ENCODE assay signal across 9 cellular contexts in the genomic region with DNA sequence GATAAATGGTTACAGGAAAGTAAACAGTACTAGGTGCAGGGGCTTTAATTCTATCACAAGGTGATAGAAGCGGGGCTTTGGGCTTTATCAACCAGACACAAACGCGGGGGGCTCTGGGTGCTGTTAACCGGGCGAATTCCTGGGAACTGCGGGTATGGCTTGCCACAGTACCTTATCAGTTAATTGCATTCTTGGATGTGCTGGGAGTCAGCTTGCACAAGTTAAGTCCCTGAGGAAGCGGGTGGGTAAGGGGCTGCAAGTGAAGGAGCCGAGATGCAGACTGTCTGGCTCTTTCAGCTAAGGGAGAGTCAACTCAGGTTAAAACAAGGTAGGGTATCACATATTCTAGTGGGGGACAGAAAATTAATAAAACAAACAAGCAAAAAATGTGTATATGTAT. TPM values are rescaled to one million over a fixed set of nuclear protein-coding genes. Genes with fewer than 3 reads are reported as not detected.
A peak's percentile ranks its signal among the peaks of the same experiment; 100 is the strongest.
DNase-seq lines count a peak whose midpoint lies in the region; ATAC-seq, FAIRE-seq and TF ChIP-seq lines count a peak whose summit lies in the region.
"Had no signal": no experiment of that assay in that cellular context is flagged by ENCODE, and none has a peak within 500 bp of the region (broad histone marks: within the 10 kb centered on the region; RNA-seq: fewer than 3 reads in every experiment).

No MANE protein-coding gene starts in this region.

- peak overlapping the region; percentile 88 for H3K27ac ChIP-seq in right cardiac atrium (ENCODE audit: low read length)
- peak overlapping the region; percentile 56 to 83 for H3K27ac ChIP-seq in small intestine (ENCODE audit: low read depth in 1 of 2, low read length in 1 of 2)
- H3K27ac ChIP-seq in OCI-LY7 (ENCODE audit: low read depth, low read length, poor library complexity, severe bottlenecking) = no peak overlapping the region

- POLR2A ChIA-PET in OCI-LY7 (lab: Charles Lee) = no interaction called here

- BruUV-seq in OCI-LY7 (replicated peaks; lab: Mats Ljungman, UMichigan) = no TSS peak

- 1% methylated on average over 8 of the region's 8 CpGs for WGBS in right cardiac atrium
- 1 to 3% (median 1%) methylated on average over 8 of the region's 8 CpGs for WGBS in small intestine, 3 donors

- intact Hi-C loops in right cardiac atrium (cut with DNase I) (loop anchor here in 2 of 4 donors (10.0 kb wide), 2 partner anchors 77 to 157 kb away; a partner anchor contains a TSS), OCI-LY7 (cut with micrococcal nuclease; ENCODE audit: unreplicated experiment) (no loop called here)

- no peaks in the 10 kb centered on the region for H3K79me2 ChIP-seq in OCI-LY7 (ENCODE audit: insufficient read depth, low read depth, low read length)

- H3K9me2 ChIP-seq in OCI-LY7 (ENCODE audit: insufficient read depth, low read length) = no peaks in the 10 kb centered on the region

- TF ChIP-seq CTCF in OCI-LY7 (conservative IDR thresholded peaks at IDR 0.05; ENCODE audit: low read length) = no peak

- H3K4me3 ChIP-seq in right cardiac atrium (ENCODE audit: low read length) (peak overlapping the region; percentile 94), small intestine (ENCODE audit: low read depth in 1 of 2, low read length in 2 of 2) (peak overlapping the region; percentile 57 to 68), OCI-LY7 (ENCODE audit: low read depth, low read length, poor library complexity, severe bottlenecking) (no peak overlapping the region)

- H4K20me1 ChIP-seq in OCI-LY7 (ENCODE audit: insufficient read depth, low read length) = no peaks in the 10 kb centered on the region

- peaks cover 0 to 2% of the 10 kb centered on the region in 2 donors for H3K36me3 ChIP-seq in small intestine (ENCODE audit: control insufficient read depth in 2 of 2, insufficient read depth in 2 of 2, low read length in 2 of 2)
- H3K36me3 ChIP-seq in OCI-LY7 (ENCODE audit: insufficient read depth, low read length) = no peaks in the 10 kb centered on the region

- no peaks in the 10 kb centered on the region for H3K27me3 Mint-ChIP-seq in activated T-cell treated with anti-CD3 and anti-CD28 coated beads, Interleukin-2, amount 50 U/mL, for 72 hours (ENCODE audit: low read depth)

- peak overlapping the region; percentile 84 to 100 for H3K4me3 Mint-ChIP-seq in activated T-cell treated with anti-CD3 and anti-CD28 coated beads, Interleukin-2, amount 50 U/mL, for 72 hours

- H2AFZ ChIP-seq in OCI-LY7 (ENCODE audit: low read length) = no peak overlapping the region

- H3K4me1 ChIP-seq in right cardiac atrium (ENCODE audit: control insufficient read depth, insufficient read depth, low read length) = peaks cover 4% of the 10 kb centered on the region
- H3K4me1 ChIP-seq in small intestine (ENCODE audit: control insufficient read depth in 2 of 2, insufficient read depth in 1 of 2, low read depth in 1 of 2, low read length in 1 of 2) = peaks cover 0 to 10% of the 10 kb centered on the region in 2 donors
- no peaks in the 10 kb centered on the region for H3K4me1 ChIP-seq in OCI-LY7 (ENCODE audit: insufficient read depth, low read length, poor library complexity, severe bottlenecking)

- H3K4me1 Mint-ChIP-seq in activated T-cell treated with anti-CD3 and anti-CD28 coated beads, Interleukin-2, amount 50 U/mL, for 72 hours (ENCODE audit: low read depth) = peaks cover 78% of the 10 kb centered on the region

- no peaks in the 10 kb centered on the region for H3K27me3 ChIP-seq in right cardiac atrium (ENCODE audit: control insufficient read depth, insufficient read depth)
- H3K27me3 ChIP-seq in small intestine (ENCODE audit: control insufficient read depth in 2 of 2, insufficient read depth in 2 of 2, low read length in 2 of 2) = no peaks in the 10 kb centered on the region

- H3K36me3 Mint-ChIP-seq in activated T-cell treated with anti-CD3 and anti-CD28 coated beads, Interleukin-2, amount 50 U/mL, for 72 hours (ENCODE audit: insufficient read depth in 2 of 2) = peaks cover 7 to 21% of the 10 kb centered on the region in 2 donors

- no peaks in the 10 kb centered on the region for H3K9me3 ChIP-seq in right cardiac atrium (ENCODE audit: control insufficient read depth, low read length)
- H3K9me3 ChIP-seq in small intestine (ENCODE audit: control insufficient read depth, low read depth) = no peaks in the 10 kb centered on the region
- H3K9me3 ChIP-seq in OCI-LY7 (ENCODE audit: low read length) = no peaks in the 10 kb centered on the region

- peak; percentile 18 for FAIRE-seq in GM19239 (lab: Jason Lieb, UNC)
- no peak for FAIRE-seq in small intestine (lab: Jason Lieb, UNC)

- H3K9me3 Mint-ChIP-seq in activated T-cell treated with anti-CD3 and anti-CD28 coated beads, Interleukin-2, amount 50 U/mL, for 72 hours = no peaks in the 10 kb centered on the region

- H3K4me2 ChIP-seq in OCI-LY7 (ENCODE audit: low read length) = no peak overlapping the region

- CTCF ChIA-PET in OCI-LY7 (lab: Charles Lee; ENCODE audit: unreplicated experiment) = no interaction called here

- ATAC-seq in activated T-cell treated with anti-CD3 and anti-CD28 coated beads, Interleukin-2, amount 50 U/mL, for 72 hours (replicated peaks in 1 of 2) = peak; percentile 3 to 21
- ATAC-seq in right cardiac atrium (peak in 1 of 2 donors; percentile 5), HG02970 (IDR thresholded peaks at IDR 0.05; ENCODE audit: low FRiP score, unreplicated experiment) (no peak)

- DNase-seq in GM19239 (ENCODE audit: insufficient read length, low spot score) = no peak
- no peak for DNase-seq in activated T-cell treated with anti-CD3 and anti-CD28 coated beads, Interleukin-2, amount 50 U/mL, for 72 hours
- DNase-seq in right cardiac atrium = no peak
- peak; percentile 4 for DNase-seq in small intestine
- no peak for DNase-seq in SHP77 (lab: John Stamatoyannopoulos, UW)
- DNase-seq in cerebellar nuclear complex (lab: John Stamatoyannopoulos, UW) = no peak
- no peak for DNase-seq in OCI-LY7 (ENCODE audit: low spot score)
- DNase-seq: SW 1271 had no signal

- peak overlapping the region; percentile 100 for H3K27ac Mint-ChIP-seq in activated T-cell treated with anti-CD3 and anti-CD28 coated beads, Interleukin-2, amount 50 U/mL, for 72 hours

RNA-seq across cellular contexts. Expression of a gene that starts 0.7 kb away (rescaled TPM):
- total RNA-seq in activated T-cell treated with anti-CD3 and anti-CD28 coated beads, Interleukin-2, amount 50 U/mL, for 72 hours = 10 to 100 TPM; 37.7 to 60.6 TPM
- total RNA-seq in right cardiac atrium (10 to 100 TPM in 1 of 4 donors, 1 to 10 TPM in 3; 4.9 to 12.7 (median 9.1) TPM), OCI-LY7 (2022) (not detected in 2 replicates)
- polyA plus RNA-seq in right cardiac atrium (12.9 TPM), small intestine (10 to 100 TPM in 1 of 3 donors, 1 to 10 TPM in 2; 2.5 to 15.7 (median 5.9) TPM)
- total RNA-seq in OCI-LY7 (2014; rRNA removed; shearing (Covaris generic)) = not detected in 2 replicates

RNA-seq across cellular contexts. Expression of a gene that starts 22.3 kb away (rescaled TPM):
- under 1 TPM in 1 of 2 donors, not detected in 1; 0.23 TPM for total RNA-seq in activated T-cell treated with anti-CD3 and anti-CD28 coated beads, Interleukin-2, amount 50 U/mL, for 72 hours
- total RNA-seq in right cardiac atrium (under 1 TPM in 1 of 4 donors, not detected in 3; 0.11 TPM), OCI-LY7 (2022) (not detected in 2 replicates)
- polyA plus RNA-seq in right cardiac atrium (0.05 TPM), small intestine (not detected)
- not detected in 2 replicates for total RNA-seq in OCI-LY7 (2014; rRNA removed; shearing (Covaris generic))

Comparison
In these comparisons a context has a peak if more than half of its experiments do, and no peak if none do; other contexts are left out.
1. RNA of a gene that starts 0.7 kb away (total RNA-seq): 37.7 to 60.6 TPM in activated T-cell treated with anti-CD3 and anti-CD28 coated beads, Interleukin-2, amount 50 U/mL, for 72 hours and 4.9 to 12.7 TPM in right cardiac atrium; not detected in OCI-LY7; every median in the first group is over 4 times any median in the second.